ENCODE assay signal across 11 cellular contexts in the genomic region with DNA sequence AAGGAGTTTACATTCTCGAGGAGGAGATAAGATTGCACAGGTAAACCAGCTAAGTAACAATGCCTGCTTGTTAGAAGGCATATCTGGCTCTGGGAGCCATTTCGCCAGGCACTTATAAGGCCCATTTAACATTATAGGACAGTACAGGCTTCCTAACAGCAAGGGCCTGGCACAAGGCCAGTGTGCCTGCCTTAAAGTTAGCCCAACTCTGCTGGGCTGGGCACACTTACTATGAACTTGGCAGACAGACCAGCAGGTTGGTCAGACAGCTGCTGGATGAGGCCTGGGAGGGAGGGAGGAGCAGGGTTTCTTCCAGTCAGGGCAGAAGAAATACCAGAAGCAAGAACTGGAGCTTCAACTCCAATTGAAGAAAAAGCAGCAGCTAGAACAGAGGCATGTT. TPM values are rescaled to one million over a fixed set of nuclear protein-coding genes. Genes with fewer than 3 reads are reported as not detected.
DNase-seq lines count a peak whose midpoint lies in the region; TF ChIP-seq lines count a peak whose summit lies in the region.
"Had no signal": no experiment of that assay in that cellular context is flagged by ENCODE, and none has a peak within 500 bp of the region (broad histone marks: within the 10 kb centered on the region; RNA-seq: fewer than 3 reads in every experiment).

No MANE protein-coding gene starts in this region.

- H3K9ac ChIP-seq in fibroblast of lung (ENCODE audit: insufficient read depth, low read length) = no peak overlapping the region
- H3K9ac ChIP-seq in neural progenitor cell = no peak overlapping the region

- H3K27me3 Mint-ChIP-seq in neural progenitor cell (ENCODE audit: insufficient read depth, low read depth) = peaks cover 2% of the 10 kb centered on the region
- H3K27me3 Mint-ChIP-seq in osteocyte (ENCODE audit: unreplicated experiment) = no peaks in the 10 kb centered on the region

- DNase-seq in ELF-1 (ENCODE audit: low read depth, low spot score) (peak; percentile 35), NCI-H69 (lab: John Stamatoyannopoulos, UW) (peak; percentile 85), fibroblast of lung (ENCODE audit: low read depth in 2 of 2) (peak; percentile 8 to 12), neural progenitor cell (ENCODE audit: low spot score) (no peak), GOT3 (lab: John Stamatoyannopoulos, UW) (no peak), OCI-LY7 (ENCODE audit: low spot score) (no peak), osteocyte (ENCODE audit: extremely low spot score, unreplicated experiment) (no peak)
- no peak for DNase-seq in activated CD4-positive, CD25-positive, alpha-beta regulatory T cell treated with anti-CD3 and anti-CD28 coated beads, Interleukin-2, amount 50 U/mL, for 72 hours
- DNase-seq: activated CD8-positive, alpha-beta memory T cell treated with anti-CD3 and anti-CD28 coated beads, Interleukin-2, amount 10 ng/mL, durations not matched to agents 7 days and 5 days; DMS153 had no signal

- H3K4me3 Mint-ChIP-seq in neural progenitor cell = peak overlapping the region; percentile 61
- H3K4me3 Mint-ChIP-seq in osteocyte (ENCODE audit: unreplicated experiment) = no peak overlapping the region
- H3K4me3 Mint-ChIP-seq: activated CD8-positive, alpha-beta memory T cell treated with anti-CD3 and anti-CD28 coated beads, Interleukin-2, amount 10 ng/mL, durations not matched to agents 7 days and 5 days had no signal

- H3K4me1 Mint-ChIP-seq in neural progenitor cell = peaks cover 50% of the 10 kb centered on the region
- H3K4me1 Mint-ChIP-seq in osteocyte (ENCODE audit: unreplicated experiment) = peaks cover 43% of the 10 kb centered on the region

- peaks cover 34% of the 10 kb centered on the region for H3F3A ChIP-seq in neural progenitor cell (ENCODE audit: low read depth)

- H3K27ac ChIP-seq in fibroblast of lung (ENCODE audit: insufficient read depth, low read length) (no peak overlapping the region), neural progenitor cell (no peak overlapping the region), OCI-LY7 (ENCODE audit: low read depth, low read length, poor library complexity, severe bottlenecking) (no peak overlapping the region)
- H3K27ac ChIP-seq: tibial nerve had no signal

- TF ChIP-seq CTCF in fibroblast of lung (conservative IDR thresholded peaks at IDR 0.05 in 1 of 2, IDR thresholded peaks at IDR 0.05 in 1 of 2; ENCODE audit: low read depth in 1 of 2, low read length in 2 of 2) (no peak), neural progenitor cell (IDR thresholded peaks at IDR 0.05) (no peak), OCI-LY7 (conservative IDR thresholded peaks at IDR 0.05; ENCODE audit: low read length) (no peak), osteocyte (IDR thresholded peaks at IDR 0.05) (no peak)

- no peaks in the 10 kb centered on the region for H3K9me3 ChIP-seq in fibroblast of lung (ENCODE audit: control insufficient read depth, insufficient read depth, low read depth, low read length)
- no peaks in the 10 kb centered on the region for H3K9me3 ChIP-seq in neural progenitor cell (ENCODE audit: low read depth)
- no peaks in the 10 kb centered on the region for H3K9me3 ChIP-seq in OCI-LY7 (ENCODE audit: low read length)
- H3K9me3 ChIP-seq: tibial nerve had no signal

- BruUV-seq in OCI-LY7 (replicated peaks; lab: Mats Ljungman, UMichigan) = no TSS peak

- H3K27ac Mint-ChIP-seq in neural progenitor cell (peak overlapping the region; percentile 88), osteocyte (ENCODE audit: unreplicated experiment) (no peak overlapping the region)
- H3K27ac Mint-ChIP-seq: activated CD8-positive, alpha-beta memory T cell treated with anti-CD3 and anti-CD28 coated beads, Interleukin-2, amount 10 ng/mL, durations not matched to agents 7 days and 5 days had no signal

- CTCF ChIA-PET in OCI-LY7 (lab: Charles Lee; ENCODE audit: unreplicated experiment) = no interaction called here

- H3K4me1 ChIP-seq in fibroblast of lung (ENCODE audit: control insufficient read depth, extremely low read depth, insufficient read depth, low read length) (peaks cover 2% of the 10 kb centered on the region), neural progenitor cell (peaks cover 33% of the 10 kb centered on the region), OCI-LY7 (ENCODE audit: insufficient read depth, low read length, poor library complexity, severe bottlenecking) (no peaks in the 10 kb centered on the region)

- H3K9me2 ChIP-seq in OCI-LY7 (ENCODE audit: insufficient read depth, low read length) = no peaks in the 10 kb centered on the region

- H2AFZ ChIP-seq in fibroblast of lung (ENCODE audit: low read length) = no peak overlapping the region
- H2AFZ ChIP-seq in neural progenitor cell (replicated peaks) = no peak overlapping the region
- H2AFZ ChIP-seq in OCI-LY7 (ENCODE audit: low read length) = no peak overlapping the region

- H3K4me2 ChIP-seq in fibroblast of lung (ENCODE audit: extremely low read depth, insufficient read depth, low read length) = no peak overlapping the region
- peak overlapping the region; percentile 9 for H3K4me2 ChIP-seq in neural progenitor cell
- no peak overlapping the region for H3K4me2 ChIP-seq in OCI-LY7 (ENCODE audit: low read length)

- H3K27me3 ChIP-seq in fibroblast of lung (ENCODE audit: control insufficient read depth, insufficient read depth, low read length) (no peaks in the 10 kb centered on the region), neural progenitor cell (peaks cover 21% of the 10 kb centered on the region)

- peaks cover 13% of the 10 kb centered on the region for H3K36me3 Mint-ChIP-seq in neural progenitor cell
- no peaks in the 10 kb centered on the region for H3K36me3 Mint-ChIP-seq in osteocyte (ENCODE audit: unreplicated experiment)
- H3K36me3 Mint-ChIP-seq: activated CD8-positive, alpha-beta memory T cell treated with anti-CD3 and anti-CD28 coated beads, Interleukin-2, amount 10 ng/mL, durations not matched to agents 7 days and 5 days had no signal

- H3K79me2 ChIP-seq in fibroblast of lung (ENCODE audit: control insufficient read depth, insufficient read depth, low read length) = no peaks in the 10 kb centered on the region
- H3K79me2 ChIP-seq in neural progenitor cell (ENCODE audit: low read depth) = peaks cover 92% of the 10 kb centered on the region
- no peaks in the 10 kb centered on the region for H3K79me2 ChIP-seq in OCI-LY7 (ENCODE audit: insufficient read depth, low read depth, low read length)

- H3K36me3 ChIP-seq in fibroblast of lung (ENCODE audit: control insufficient read depth, insufficient read depth, low read length) = no peaks in the 10 kb centered on the region
- H3K36me3 ChIP-seq in neural progenitor cell = no peaks in the 10 kb centered on the region
- no peaks in the 10 kb centered on the region for H3K36me3 ChIP-seq in OCI-LY7 (ENCODE audit: insufficient read depth, low read length)
- H3K36me3 ChIP-seq: tibial nerve had no signal

- H3K9me3 Mint-ChIP-seq in neural progenitor cell = no peaks in the 10 kb centered on the region
- no peaks in the 10 kb centered on the region for H3K9me3 Mint-ChIP-seq in osteocyte (ENCODE audit: unreplicated experiment)

- POLR2A ChIA-PET in OCI-LY7 (lab: Charles Lee) = no interaction called here

- H3K4me3 ChIP-seq in fibroblast of lung (replicated peaks in 1 of 4; ENCODE audit: control extremely low read depth in 1 of 4, insufficient read depth in 1 of 4, low read depth in 3 of 4, low read length in 4 of 4) (no peak overlapping the region), neural progenitor cell (no peak overlapping the region), OCI-LY7 (ENCODE audit: low read depth, low read length, poor library complexity, severe bottlenecking) (no peak overlapping the region)
- H3K4me3 ChIP-seq: tibial nerve had no signal

- H4K20me1 ChIP-seq in fibroblast of lung (ENCODE audit: control insufficient read depth, extremely low read depth, insufficient read depth, low read length) = no peaks in the 10 kb centered on the region
- peaks cover 81% of the 10 kb centered on the region for H4K20me1 ChIP-seq in neural progenitor cell (ENCODE audit: low read depth)
- H4K20me1 ChIP-seq in OCI-LY7 (ENCODE audit: insufficient read depth, low read length) = no peaks in the 10 kb centered on the region

- intact Hi-C loops in OCI-LY7 (cut with micrococcal nuclease; ENCODE audit: unreplicated experiment) = no loop called here

RNA-seq across cellular contexts. Expression of gene CACHD1, which starts 4.7 kb away (rescaled TPM):
- total RNA-seq in fibroblast of lung (4.6 and 5.4 TPM in 2 replicates), neural progenitor cell (ENCODE audit: low replicate concordance) (49.9 and 61.0 TPM in 2 replicates), OCI-LY7 (2022) (not detected in 2 replicates), osteocyte (5.5 TPM in 2 replicates)
- polyA plus RNA-seq in fibroblast of lung = 2.9 TPM in 2 replicates
- 3.1 and 4.0 TPM in 2 replicates for polyA plus RNA-seq in fibroblast of lung (2012)
- polyA minus RNA-seq in fibroblast of lung (ENCODE audit: low replicate concordance) = 4.6 and 6.6 TPM in 2 replicates
- total RNA-seq in OCI-LY7 (2014; rRNA removed; shearing (Covaris generic)) = not detected in 2 replicates

Comparison
In these comparisons a context has a peak if more than half of its experiments do, and no peak if none do; other contexts are left out.
1. DNase-seq: peak in ELF-1 (single experiment), NCI-H69 (single experiment) and fibroblast of lung (2 of 2); none in neural progenitor cell (single experiment), GOT3 (single experiment), OCI-LY7 (single experiment), activated CD4-positive, CD25-positive, alpha-beta regulatory T cell treated with anti-CD3 and anti-CD28 coated beads, Interleukin-2, amount 50 U/mL, for 72 hours (single experiment) and osteocyte (single experiment).